7 cellular contexts compared by ENCODE assay signal in the genomic region with DNA sequence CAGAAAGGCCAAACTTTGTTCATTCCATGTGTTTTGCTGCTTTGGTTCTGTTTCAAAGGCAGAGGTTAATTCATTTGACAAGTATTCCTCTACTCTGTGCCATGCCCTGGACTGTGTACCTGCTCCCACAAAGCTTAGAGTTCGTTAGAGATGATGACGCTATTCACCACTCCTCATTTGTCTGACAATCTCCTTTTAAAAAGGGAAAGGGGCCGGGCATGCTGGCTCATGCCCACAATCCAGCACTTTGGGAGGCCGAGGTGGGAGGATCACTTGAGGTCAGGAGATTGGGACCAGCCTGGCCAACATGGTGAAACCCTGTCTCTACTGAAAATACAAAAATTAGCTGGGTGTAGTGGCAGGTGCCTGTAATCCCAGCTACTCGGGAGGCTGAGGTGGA. TPM values are rescaled to one million over a fixed set of nuclear protein-coding genes. Genes with fewer than 3 reads are reported as not detected.
DNase-seq lines count a peak whose midpoint lies in the region; ATAC-seq and TF ChIP-seq lines count a peak whose summit lies in the region.
"Not testable (repeated sequence)": the region's sequence is repeated elsewhere in the genome, so short reads cannot be mapped to it uniquely, and the experiment has no call there.

No MANE protein-coding gene starts in this region.

- intact Hi-C loops in mammary epithelial cell (cut with micrococcal nuclease); gastrocnemius medialis (cut with DNase I; ENCODE audit: low total_unique reads): not testable (repeated sequence)

- H3K9me3 ChIP-seq in mammary epithelial cell (replicated peaks; ENCODE audit: insufficient read depth, low read length); gastrocnemius medialis: not testable (repeated sequence)

- H3K79me2 ChIP-seq in mammary epithelial cell (ENCODE audit: insufficient read depth, low read length), result peaks cover 79% of the 10 kb centered on the region

- peaks cover 40% of the 10 kb centered on the region for H3K4me1 ChIP-seq in mammary epithelial cell (ENCODE audit: insufficient read depth, low read length)
- H3K4me1 ChIP-seq in gastrocnemius medialis, result peaks cover 13 to 24% of the 10 kb centered on the region in 2 donors

- TF ChIP-seq CTCF in VCaP (conservative IDR thresholded peaks at IDR 0.05); mammary epithelial cell (conservative IDR thresholded peaks at IDR 0.05 in 1 of 2, IDR thresholded peaks at IDR 0.05 in 1 of 2; ENCODE audit: extremely low read depth in 1 of 2, insufficient read depth in 1 of 2, low read depth in 1 of 2, low read length in 2 of 2); mesothelial cell of epicardium (IDR thresholded peaks at IDR 0.05; ENCODE audit: unreplicated experiment); gastrocnemius medialis (IDR thresholded peaks at IDR 0.05 in 4 of 5, conservative IDR thresholded peaks at IDR 0.05 in 1 of 5): not testable (repeated sequence)

- peak overlapping the region; percentile 43 for H3K27ac Mint-ChIP-seq in mesothelial cell of epicardium
- H3K27ac Mint-ChIP-seq in stimulated activated naive B cell treated with anti-CD40 and anti-IgM and Interleukin-4, amounts not matched to agents 10 μg/mL and 1 μg/mL and 100 μg/mL, for 72 hours, result peak overlapping the region; percentile 47

- H3K4me3 Mint-ChIP-seq in mesothelial cell of epicardium; stimulated activated naive B cell treated with anti-CD40 and anti-IgM and Interleukin-4, amounts not matched to agents 10 μg/mL and 1 μg/mL and 100 μg/mL, for 72 hours: not testable (repeated sequence)

- TF ChIP-seq POLR2A in gastrocnemius medialis (IDR thresholded peaks at IDR 0.05), result not testable (repeated sequence)

- ATAC-seq in esophagus mucosa, result peak; percentile 59
- not testable (repeated sequence) for ATAC-seq in gastrocnemius medialis; stimulated activated naive B cell treated with anti-CD40 and anti-IgM and Interleukin-4, amounts not matched to agents 10 μg/mL and 1 μg/mL and 100 μg/mL, for 72 hours (replicated peaks)

- H3K36me3 Mint-ChIP-seq in mesothelial cell of epicardium, result not testable (repeated sequence)
- peaks cover 61 to 87% of the 10 kb centered on the region in 2 donors for H3K36me3 Mint-ChIP-seq in stimulated activated naive B cell treated with anti-CD40 and anti-IgM and Interleukin-4, amounts not matched to agents 10 μg/mL and 1 μg/mL and 100 μg/mL, for 72 hours

- H3K4me1 Mint-ChIP-seq in mesothelial cell of epicardium, result not testable (repeated sequence)
- H3K4me1 Mint-ChIP-seq in stimulated activated naive B cell treated with anti-CD40 and anti-IgM and Interleukin-4, amounts not matched to agents 10 μg/mL and 1 μg/mL and 100 μg/mL, for 72 hours, result peaks cover 58 to 91% of the 10 kb centered on the region in 2 donors

- not testable (repeated sequence) for H3K4me3 ChIP-seq in mammary epithelial cell (replicated peaks in 1 of 3; ENCODE audit: insufficient read depth in 1 of 3, low read depth in 2 of 3, low read length in 3 of 3); gastrocnemius medialis

- in situ Hi-C loops in mammary epithelial cell (cut with MboI; ENCODE audit: low sequenced_read_pairs in 2 of 2), result loop anchor here in 1 of 2 donors (25.0 kb wide), 1 partner anchor 711 kb away; a partner anchor contains a TSS
- in situ Hi-C loops in gastrocnemius medialis (cut with MboI; ENCODE audit: low sequenced_read_pairs in 4 of 4), result not testable (repeated sequence)

- dilution Hi-C loops in mammary epithelial cell (cut with HindIII; ENCODE audit: low sequenced_read_pairs), result loop anchor here (5.0 kb wide), 1 partner anchor 64 kb away; no protein-coding TSS in a partner anchor

- not testable (repeated sequence) for H4K20me1 ChIP-seq in mammary epithelial cell (ENCODE audit: insufficient read depth, low read length)

- peak; percentile 39 for DNase-seq in HPDE6-E6E7 (ENCODE audit: extremely low spot score)
- not testable (repeated sequence) for DNase-seq in mammary epithelial cell; mesothelial cell of epicardium (ENCODE audit: low spot score in 2 of 2, unreplicated experiment in 2 of 2); gastrocnemius medialis; stimulated activated naive B cell treated with anti-CD40 and anti-IgM and Interleukin-4, amounts not matched to agents 10 μg/mL and 1 μg/mL and 100 μg/mL, for 72 hours

- not testable (repeated sequence) for H3K9me3 Mint-ChIP-seq in mesothelial cell of epicardium; stimulated activated naive B cell treated with anti-CD40 and anti-IgM and Interleukin-4, amounts not matched to agents 10 μg/mL and 1 μg/mL and 100 μg/mL, for 72 hours

- peak overlapping the region; percentile 20 for H3K4me2 ChIP-seq in mammary epithelial cell (ENCODE audit: insufficient read depth, low read depth, low read length)

- BruUV-seq in mammary epithelial cell (replicated peaks; lab: Mats Ljungman, UMichigan), result not testable (repeated sequence)

- CTCF ChIA-PET in mammary epithelial cell (lab: Charles Lee; ENCODE audit: low non-redundant PET), result not testable (repeated sequence)

- H2AFZ ChIP-seq in mammary epithelial cell (ENCODE audit: low read depth, low read length), result not testable (repeated sequence)

- not testable (repeated sequence) for H3K27me3 Mint-ChIP-seq in mesothelial cell of epicardium (ENCODE audit: low read depth); stimulated activated naive B cell treated with anti-CD40 and anti-IgM and Interleukin-4, amounts not matched to agents 10 μg/mL and 1 μg/mL and 100 μg/mL, for 72 hours

- not testable (repeated sequence) for H3K27me3 ChIP-seq in mammary epithelial cell (ENCODE audit: insufficient read depth, low read length); gastrocnemius medialis

- peak overlapping the region; percentile 7 for H3K9ac ChIP-seq in mammary epithelial cell (ENCODE audit: insufficient read depth, low read length)

- H3K27ac ChIP-seq in VCaP (peak overlapping the region; percentile 64), mammary epithelial cell (ENCODE audit: insufficient read depth, low read depth, low read length) (peak overlapping the region; percentile 53), gastrocnemius medialis (peak overlapping the region; percentile 65 to 82 (median 78))

- WGBS in mammary epithelial cell (ENCODE audit: low coverage, missing lambda C conversion rate), result 14% methylated on average over 4 of the region's 5 CpGs

- H3K36me3 ChIP-seq in mammary epithelial cell (ENCODE audit: insufficient read depth, low read length); gastrocnemius medialis: not testable (repeated sequence)

RNA-seq across cellular contexts. Expression of a gene that starts 11.7 kb away (rescaled TPM):
- total RNA-seq in mammary epithelial cell, result 10 to 100 TPM; 68.8 to 87.5 TPM
- 94.0 TPM for polyA plus RNA-seq in mammary epithelial cell
- polyA minus RNA-seq in mammary epithelial cell, result 285 TPM
- total RNA-seq in esophagus mucosa, result 80.8 TPM
- total RNA-seq in mesothelial cell of epicardium, result 40.3 to 43.9 TPM (median 41.0 TPM) in 3 replicates
- total RNA-seq in gastrocnemius medialis, result 10 to 100 TPM; 26.5 to 44.6 (median 37.3) TPM
